In the genomic region with DNA sequence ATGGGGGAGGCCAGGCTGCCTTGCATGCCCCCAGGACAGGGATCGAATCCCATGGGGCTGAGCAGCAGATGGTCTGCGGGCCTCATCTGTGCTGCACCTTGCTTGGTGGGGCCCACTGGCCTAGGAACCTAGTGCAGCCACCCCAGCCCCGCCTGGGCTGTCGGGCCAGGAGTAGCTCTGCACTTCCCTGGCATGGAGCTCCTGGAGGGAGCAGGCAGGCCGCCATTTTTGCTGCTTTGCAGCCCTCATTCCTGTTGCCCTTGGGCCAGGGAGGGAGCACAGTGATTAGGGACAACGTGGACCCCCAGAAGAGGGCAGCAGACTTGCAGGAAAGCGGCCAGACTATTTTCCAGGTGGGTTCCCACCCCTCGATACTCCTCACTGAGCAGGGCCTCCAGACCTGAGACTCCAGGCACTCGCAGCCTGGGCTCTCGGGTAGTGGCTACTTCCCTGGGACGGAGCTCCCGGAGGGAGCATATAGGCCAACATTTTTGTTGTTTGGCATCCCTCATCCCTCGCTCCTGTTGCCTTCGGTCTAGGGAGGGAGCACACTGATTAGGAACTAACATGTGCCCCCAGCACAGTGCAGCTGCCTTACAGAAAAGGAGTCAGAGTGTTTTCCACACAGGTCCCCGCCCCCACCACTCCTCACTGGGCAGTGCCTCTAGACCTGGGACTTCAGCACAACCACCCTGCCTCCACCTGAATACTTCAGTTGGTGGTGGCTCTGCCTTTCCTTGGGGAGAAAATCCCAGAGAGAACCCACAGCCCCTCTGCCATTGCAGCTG, we compare ENCODE assay signal across 1 cellular context.
TF ChIP-seq lines count a peak whose summit lies in the region.

No MANE protein-coding gene starts in this region.

TF ChIP-seq in H1, 55 proteins besides CTCF, POLR2A, EP300 and RAD21 (continued from another document):
- TF ChIP-seq CBX8 (IDR thresholded peaks at IDR 0.05; ENCODE audit: borderline replicate concordance, low read depth, low read length) = no peak
- TF ChIP-seq NANOG (IDR thresholded peaks at IDR 0.05; ENCODE audit: insufficient read depth, low read depth, low read length, poor library complexity, severe bottlenecking) = peak; percentile 39
